Comparison of ENCODE assay signal across 8 cellular contexts in genomic region chrX:63350979-63351616, GRCh38. TPM values are rescaled to one million over a fixed set of nuclear protein-coding genes. Genes with fewer than 3 reads are reported as not detected.
DNase-seq lines count a peak whose midpoint lies in the region; ATAC-seq and TF ChIP-seq lines count a peak whose summit lies in the region.

Gene SPIN4, minus strand, starts transcription at chrX:63351332. Its CDS starts 513 bp downstream, at chrX:63350819.

- no peaks in the 10 kb centered on the region for H3K36me3 ChIP-seq in IMR-90 (ENCODE audit: control insufficient read depth, insufficient read depth, low read length)
- no peaks in the 10 kb centered on the region for H3K36me3 ChIP-seq in esophagus squamous epithelium

- H2BK15ac ChIP-seq in IMR-90 (ENCODE audit: low read depth, low read length): no peak within 1 kb of the TSS; the same call in 2 of the 3 replicates

- intact Hi-C loops in IMR-90 (cut with micrococcal nuclease): loop anchor here (5.0 to 10.0 kb wide), 3 partner anchors 74 to 334 kb away; no protein-coding TSS in a partner anchor
- intact Hi-C loops in esophagus squamous epithelium (cut with DNase I): no loop called here

- peak within 1 kb of the TSS; percentile 9 to 54; a peak in 2 of 4 replicates for H4K8ac ChIP-seq in IMR-90 (ENCODE audit: low read depth in 2 of 2, low read length in 2 of 2)

- no peak for TF ChIP-seq RAD21 in IMR-90 (IDR thresholded peaks at IDR 0.05; ENCODE audit: low read length)

- H3K4me3 ChIP-seq in IMR-90 (ENCODE audit: insufficient read depth, low read depth, low read length) (peak within 1 kb of the TSS; percentile 87), esophagus squamous epithelium (peak within 1 kb of the TSS; percentile 50 to 73 (median 60))

- no peak within 1 kb of the TSS for H2AK9ac ChIP-seq in IMR-90 (replicated peaks; ENCODE audit: low read depth, low read length, poor library complexity)

- H2BK120ac ChIP-seq in IMR-90 (ENCODE audit: low read depth, low read length): no peak within 1 kb of the TSS

- TF ChIP-seq CTCF in IMR-90 (conservative IDR thresholded peaks at IDR 0.05; ENCODE audit: low read depth, low read length): no peak
- TF ChIP-seq CTCF in esophagus squamous epithelium (IDR thresholded peaks at IDR 0.05): no peak

- BruUV-seq in IMR-90 (replicated peaks; lab: Mats Ljungman, UMichigan): no TSS peak

- H3K9me1 ChIP-seq in IMR-90 (ENCODE audit: insufficient read depth, low read length): no peaks in the 10 kb centered on the region

- DNase-seq in DMS153 (lab: John Stamatoyannopoulos, UW): peak; percentile 85
- peak; percentile 80 for DNase-seq in IMR-90
- peak; percentile 51 for DNase-seq in OCI-M2 (lab: John Stamatoyannopoulos, UW; ENCODE audit: unreplicated experiment)
- peak; percentile 70 to 78 for DNase-seq in activated T-cell treated with anti-CD3 and anti-CD28 coated beads, Interleukin-2, amount 50 U/mL, for 48 hours
- DNase-seq in esophagus squamous epithelium (lab: John Stamatoyannopoulos, UW): peak; percentile 14
- DNase-seq in myocyte (ENCODE audit: low read depth): peak; percentile 86
- DNase-seq in stimulated activated CD8-positive, alpha-beta memory T cell treated with anti-CD3 and anti-CD28 coated beads, Interleukin-7, amount 100 ng/mL, for 48 hours (ENCODE audit: extremely low read depth in 1 of 2, low read depth in 1 of 2): peak; percentile 50 to 60

- 32% methylated on average over 16 of the region's 58 CpGs; no CpG with 5 or more reads in 1 of the 2 experiments for WGBS in IMR-90 (ENCODE audit: extremely low coverage in 2 of 2, insufficient read length in 1 of 2), 2 experiments
- 0 to 30% methylated on average over 2 to 39 of the region's 58 CpGs for WGBS in esophagus squamous epithelium, 2 donors

- H3K18ac ChIP-seq in IMR-90 (ENCODE audit: low read depth, low read length): peak within 1 kb of the TSS; percentile 27; the same call in 1 of the 2 replicates

- peak within 1 kb of the TSS; percentile 10; the same call in 1 of the 2 replicates for H4K91ac ChIP-seq in IMR-90 (ENCODE audit: insufficient read depth, low read depth, low read length)

- peak within 1 kb of the TSS; percentile 92 for H2AFZ ChIP-seq in IMR-90 (replicated peaks; ENCODE audit: low read length, poor library complexity)

- POLR2A ChIA-PET in IMR-90 (lab: Charles Lee; ENCODE audit: unreplicated experiment): no interaction called here

- H3K56ac ChIP-seq in IMR-90 (ENCODE audit: extremely low read depth, insufficient read depth, low read length): peak within 1 kb of the TSS; percentile 32

- peak within 1 kb of the TSS; percentile 68 for H2BK5ac ChIP-seq in IMR-90 (ENCODE audit: low read depth, low read length, poor library complexity, severe bottlenecking)

- H3K79me1 ChIP-seq in IMR-90 (ENCODE audit: low read depth in 1 of 2, low read length in 2 of 2): peaks cover 4 to 9% of the 10 kb centered on the region in 2 experiments; a peak in 2 of 4 replicates

- 0 out of 2 replicates have a peak, but pooled peaks have one; percentile 26 for TF ChIP-seq POLR2A in IMR-90 (IDR thresholded peaks at IDR 0.05; ENCODE audit: low read depth, low read length)
- peak in 2 of 4 donors; percentile 50 to 70 for TF ChIP-seq POLR2A in esophagus squamous epithelium (IDR thresholded peaks at IDR 0.05)

- no peak within 1 kb of the TSS; the same call in 1 of the 2 replicates for H2AK5ac ChIP-seq in IMR-90 (ENCODE audit: low read depth, low read length)

- H3K4me2 ChIP-seq in IMR-90 (ENCODE audit: low read depth, low read length): peak within 1 kb of the TSS; percentile 100

- peak within 1 kb of the TSS; percentile 20; the same call in 1 of the 2 replicates for H4K5ac ChIP-seq in IMR-90 (ENCODE audit: low read depth, low read length)

- H4K20me1 ChIP-seq in IMR-90 (ENCODE audit: insufficient read depth, low read length): no peaks in the 10 kb centered on the region

- H3K27ac ChIP-seq in IMR-90 (ENCODE audit: insufficient read depth, low read length) (peak within 1 kb of the TSS; percentile 95), esophagus squamous epithelium (peak within 1 kb of the TSS; percentile 77 to 90 (median 84))

- H3K4ac ChIP-seq in IMR-90 (ENCODE audit: low read depth, low read length): peak within 1 kb of the TSS; percentile 66

- no peak within 1 kb of the TSS for H2BK20ac ChIP-seq in IMR-90 (ENCODE audit: low read depth, low read length)

- CTCF ChIA-PET in IMR-90 (lab: Yijun Ruan, JAX): no interaction called here

- H3K9me3 ChIP-seq in IMR-90 (ENCODE audit: control insufficient read depth, insufficient read depth, low read length) (no peaks in the 10 kb centered on the region), esophagus squamous epithelium (no peaks in the 10 kb centered on the region)

- dilution Hi-C loops in IMR-90 (cut with HindIII; ENCODE audit: low sequenced_read_pairs, unreplicated experiment): no loop called here

- in situ Hi-C loops in IMR-90 (cut with MboI; ENCODE audit: low sequenced_read_pairs): no loop called here

- H3K9ac ChIP-seq in IMR-90 (ENCODE audit: low read depth, low read length): peak within 1 kb of the TSS; percentile 89

- peak within 1 kb of the TSS; percentile 86 for H3K23ac ChIP-seq in IMR-90 (ENCODE audit: low read depth, low read length)

- H3K4me1 ChIP-seq in IMR-90 (ENCODE audit: control insufficient read depth, insufficient read depth, low read length) (no peaks in the 10 kb centered on the region), esophagus squamous epithelium (peaks cover 0 to 15% (median 0%) of the 10 kb centered on the region in 3 donors)

- H3K27me3 ChIP-seq in IMR-90 (ENCODE audit: control insufficient read depth, insufficient read depth, low read length): no peaks in the 10 kb centered on the region
- no peaks in the 10 kb centered on the region for H3K27me3 ChIP-seq in esophagus squamous epithelium

- H3K14ac ChIP-seq in IMR-90 (replicated peaks; ENCODE audit: low read depth, low read length): peak within 1 kb of the TSS; percentile 68

- peak; percentile 93 for ATAC-seq in GM21528 (IDR thresholded peaks at IDR 0.05; ENCODE audit: low FRiP score, unreplicated experiment)
- peak; percentile 98 for ATAC-seq in IMR-90 (ENCODE audit: low read depth)

TF ChIP-seq in IMR-90, 13 proteins besides CTCF, POLR2A, EP300 and RAD21:
- TF ChIP-seq MAFK (IDR thresholded peaks at IDR 0.05; ENCODE audit: low read depth, low read length) (no peak), CHD1 (IDR thresholded peaks at IDR 0.05; ENCODE audit: low read depth, low read length) (no peak), ELK1 (IDR thresholded peaks at IDR 0.05; ENCODE audit: borderline replicate concordance, low read depth, low read length) (no peak), BHLHE40 (IDR thresholded peaks at IDR 0.05; ENCODE audit: low read depth, low read length) (peak; percentile 53; the same call in 1 of the 2 replicates), MAZ (IDR thresholded peaks at IDR 0.05; ENCODE audit: borderline replicate concordance, low read depth, low read length) (peak; percentile 29; the same call in 1 of the 2 replicates), CEBPB (IDR thresholded peaks at IDR 0.05; ENCODE audit: low read depth, low read length) (no peak), MXI1 (IDR thresholded peaks at IDR 0.05; ENCODE audit: borderline replicate concordance, low read depth, low read length) (peak; percentile 28; the same call in 1 of the 2 replicates)

RNA-seq across cellular contexts. Expression of gene SPIN4, which starts in this region (rescaled TPM):
- 3.2 and 3.6 TPM in 2 replicates for total RNA-seq in IMR-90 (2012; rRNA removed)
- 2.5 and 2.9 TPM in 2 replicates for polyA plus RNA-seq in IMR-90 (2012; rRNA removed)
- polyA plus RNA-seq in IMR-90 (2012; cell fraction: cytosol; rRNA removed): 0.81 and 0.88 TPM in 2 replicates
- 1.1 and 3.3 TPM in 2 replicates for polyA plus RNA-seq in IMR-90 (2012; cell fraction: nucleus; rRNA removed; ENCODE audit: low replicate concordance)
- 10 to 100 TPM in 3 of 4 donors, 1 to 10 TPM in 1; 9.0 to 19.2 (median 12.5) TPM for total RNA-seq in esophagus squamous epithelium
- total RNA-seq in myocyte: 4.3 and 4.6 TPM in 2 replicates
- polyA plus RNA-seq in myocyte (2012): 4.6 TPM

Comparison
In these comparisons a context has a peak if more than half of its experiments do, and no peak if none do; other contexts are left out.
1. Peak in every context shown above with its lines: DNase-seq, ATAC-seq, H3K4me3 ChIP-seq and H3K27ac ChIP-seq.
2. DNase-seq: peak in every context shown above with its lines; median percentile 86 in myocyte; 85 in DMS153; 80 in IMR-90; 74 in activated T-cell treated with anti-CD3 and anti-CD28 coated beads, Interleukin-2, amount 50 U/mL, for 48 hours; 55 in stimulated activated CD8-positive, alpha-beta memory T cell treated with anti-CD3 and anti-CD28 coated beads, Interleukin-7, amount 100 ng/mL, for 48 hours; 51 in OCI-M2; 14 in esophagus squamous epithelium.